1 cellular context compared by ENCODE assay signal in genomic region chr5:43556857-43557593, GRCh38.
TF ChIP-seq lines count a peak whose summit lies in the region.

Gene PAIP1 (minus strand): TSS chr5:43557077. CDS start chr5:43556846, 231 bp downstream.

TF ChIP-seq in HepG2, 621 proteins besides CTCF, POLR2A, EP300 and RAD21 (continued from another document and continues in another):
- TF ChIP-seq HINFP (CRISPR knock-in tag; IDR thresholded peaks at IDR 0.05; ENCODE audit: low read depth) (no peak), TOPORS (CRISPR knock-in tag; IDR thresholded peaks at IDR 0.05) (no peak; the same call in 1 of the 2 replicates), ZNF737 (CRISPR knock-in tag; IDR thresholded peaks at IDR 0.05; ENCODE audit: borderline replicate concordance) (no peak), ZNF124 (CRISPR knock-in tag; IDR thresholded peaks at IDR 0.05) (0 out of 2 replicates have a peak, but pooled peaks have one; percentile 14), ZBTB10 (CRISPR knock-in tag; IDR thresholded peaks at IDR 0.05; ENCODE audit: borderline replicate concordance) (peak; percentile 82), REL (CRISPR knock-in tag; conservative IDR thresholded peaks at IDR 0.05) (no peak), ZSCAN5A (CRISPR knock-in tag; IDR thresholded peaks at IDR 0.05; ENCODE audit: borderline replicate concordance) (peak; percentile 53; the same call in 1 of the 2 replicates), ZNF790 (CRISPR knock-in tag; IDR thresholded peaks at IDR 0.05; ENCODE audit: borderline replicate concordance) (no peak), CREM (IDR thresholded peaks at IDR 0.05) (no peak), CREM (CRISPR knock-in tag; IDR thresholded peaks at IDR 0.05) (no peak), SOX6 (IDR thresholded peaks at IDR 0.05) (no peak), SOX6 (CRISPR knock-in tag; IDR thresholded peaks at IDR 0.05) (no peak), MAFG (CRISPR knock-in tag; IDR thresholded peaks at IDR 0.05) (no peak), FOXA3 (CRISPR knock-in tag; IDR thresholded peaks at IDR 0.05) (no peak), ZNF510 (CRISPR knock-in tag; IDR thresholded peaks at IDR 0.05; ENCODE audit: low read depth) (0 out of 2 replicates have a peak, but pooled peaks have one; percentile 46), BATF2 (CRISPR knock-in tag; IDR thresholded peaks at IDR 0.05) (0 out of 2 replicates have a peak, but pooled peaks have one; percentile 57), ZNF382 (CRISPR knock-in tag; IDR thresholded peaks at IDR 0.05; ENCODE audit: borderline replicate concordance) (no peak), CENPBD1 (CRISPR knock-in tag; IDR thresholded peaks at IDR 0.05; ENCODE audit: borderline replicate concordance, low read depth) (no peak), MAZ (IDR thresholded peaks at IDR 0.05; ENCODE audit: borderline replicate concordance, low read depth, low read length) (no peak; the same call in 1 of the 2 replicates), MAZ (CRISPR knock-in tag; IDR thresholded peaks at IDR 0.05; ENCODE audit: low read depth) (peak; percentile 77), HNF4G (IDR thresholded peaks at IDR 0.05; ENCODE audit: borderline replicate concordance, low read depth, low read length) (no peak), HNF4G (CRISPR knock-in tag; IDR thresholded peaks at IDR 0.05; ENCODE audit: borderline replicate concordance, low read depth) (no peak; the same call in 1 of the 2 replicates), NBN (conservative IDR thresholded peaks at IDR 0.05) (no peak), ZNF580 (CRISPR knock-in tag; IDR thresholded peaks at IDR 0.05; ENCODE audit: borderline replicate concordance, low read depth) (no peak), TAF1 (CRISPR knock-in tag; IDR thresholded peaks at IDR 0.05) (peak; percentile 72), ZNF678 (CRISPR knock-in tag; IDR thresholded peaks at IDR 0.05) (no peak), PRPF4 (IDR thresholded peaks at IDR 0.05; ENCODE audit: low read depth, low read length, poor library complexity, severe bottlenecking) (no peak), FOXJ3 (CRISPR knock-in tag; IDR thresholded peaks at IDR 0.05; ENCODE audit: borderline replicate concordance) (no peak), ZFAT (CRISPR knock-in tag; conservative IDR thresholded peaks at IDR 0.05) (no peak), ZBTB21 (CRISPR knock-in tag; IDR thresholded peaks at IDR 0.05) (no peak), NCOA2 (CRISPR knock-in tag; IDR thresholded peaks at IDR 0.05) (peak; percentile 21; the same call in 1 of the 2 replicates), E2F2 (CRISPR knock-in tag; IDR thresholded peaks at IDR 0.05; ENCODE audit: borderline replicate concordance) (no peak), TCF12 (IDR thresholded peaks at IDR 0.05) (no peak), TCF12 (CRISPR knock-in tag; IDR thresholded peaks at IDR 0.05) (peak; percentile 18; the same call in 1 of the 2 replicates), RXRA (CRISPR knock-in tag; IDR thresholded peaks at IDR 0.05) (no peak), DDIT3 (CRISPR knock-in tag; IDR thresholded peaks at IDR 0.05) (no peak), ZBTB14 (CRISPR knock-in tag; IDR thresholded peaks at IDR 0.05) (no peak), FOXO1 (CRISPR knock-in tag; IDR thresholded peaks at IDR 0.05) (no peak), E2F1 (CRISPR knock-in tag; IDR thresholded peaks at IDR 0.05) (peak; percentile 49; the same call in 1 of the 2 replicates), TRIM24 (CRISPR knock-in tag; IDR thresholded peaks at IDR 0.05) (no peak), ZNF576 (CRISPR knock-in tag; IDR thresholded peaks at IDR 0.05) (no peak), ZBTB26 (CRISPR knock-in tag; IDR thresholded peaks at IDR 0.05; ENCODE audit: borderline replicate concordance) (no peak), ZNF12 (CRISPR knock-in tag; IDR thresholded peaks at IDR 0.05) (no peak), HHEX (CRISPR knock-in tag; IDR thresholded peaks at IDR 0.05) (no peak), HNRNPL (IDR thresholded peaks at IDR 0.05; ENCODE audit: low read depth, low read length) (no peak), SNRNP70 (IDR thresholded peaks at IDR 0.05; ENCODE audit: low read depth, low read length) (no peak), TBL1XR1 (IDR thresholded peaks at IDR 0.05; ENCODE audit: borderline replicate concordance, low read length, partially characterized antibody) (no peak), ZNF816 (CRISPR knock-in tag; IDR thresholded peaks at IDR 0.05; ENCODE audit: borderline replicate concordance) (peak; percentile 66; the same call in 1 of the 2 replicates), ZNF235 (CRISPR knock-in tag; IDR thresholded peaks at IDR 0.05; ENCODE audit: borderline replicate concordance) (no peak), HMG20B (CRISPR knock-in tag; conservative IDR thresholded peaks at IDR 0.05) (no peak), ZNF280B (CRISPR knock-in tag; IDR thresholded peaks at IDR 0.05; ENCODE audit: borderline replicate concordance) (no peak), RFX5 (IDR thresholded peaks at IDR 0.05; ENCODE audit: low read depth, low read length) (no peak), RBM22 (optimal IDR thresholded peaks at IDR 0.05; ENCODE audit: low read length) (no peak), SKIL (CRISPR knock-in tag; IDR thresholded peaks at IDR 0.05; ENCODE audit: borderline replicate concordance) (no peak)
